ENCODE assay signal across 19 cellular contexts in genomic region chr4:16162891-16163290, GRCh38.
DNase-seq lines count a peak whose midpoint lies in the region; ATAC-seq and TF ChIP-seq lines count a peak whose summit lies in the region.
"Had no signal": no experiment of that assay in that cellular context is flagged by ENCODE, and none has a peak within 500 bp of the region (broad histone marks: within the 10 kb centered on the region; RNA-seq: fewer than 3 reads in every experiment).

No MANE protein-coding gene starts in this region.

- CTCF ChIA-PET in activated CD4-positive, alpha-beta T cell treated with anti-CD3 and anti-CD28 coated beads, Interleukin-2, amount 10 ng/mL, durations not matched to agents 7 days and 5 days (lab: Charles Lee) = interaction anchor here (1.8 to 2.1 kb wide), 2 partner anchors 14 to 43 kb away, joined by 3 to 6 read pairs; no protein-coding TSS in a partner anchor

- H3K9me3 ChIP-seq in cardiac muscle cell (ENCODE audit: low read depth) (no peaks in the 10 kb centered on the region), heart left ventricle (peaks cover 0 to 2% (median 0%) of the 10 kb centered on the region in 12 donors)
- H3K9me3 ChIP-seq: BE2C; BLaER1 treated with 17β-estradiol and CSF1 and Interleukin-3, amounts not matched to agents 10 nM and 100 nM; HAP-1 had no signal

- ATAC-seq in heart left ventricle = no peak

- intact Hi-C loops in activated CD4-positive, alpha-beta T cell treated with anti-CD3 and anti-CD28 coated beads, Interleukin-2, amount 10 ng/mL, durations not matched to agents 24 days and 14 days (cut with micrococcal nuclease) = no loop called here
- intact Hi-C loops in heart left ventricle (cut with DNase I) = loop anchor here in 3 of 10 donors (10.0 kb wide), 3 partner anchors 108 to 138 kb away; no protein-coding TSS in a partner anchor

- H3K27ac Mint-ChIP-seq in activated CD4-positive, alpha-beta T cell treated with anti-CD3 and anti-CD28 coated beads, Interleukin-2, amount 10 ng/mL, durations not matched to agents 24 days and 14 days = no peak overlapping the region
- no peak overlapping the region for H3K27ac Mint-ChIP-seq in activated CD4-positive, alpha-beta T cell treated with anti-CD3 and anti-CD28 coated beads, Interleukin-2, amount 10 ng/mL, durations not matched to agents 7 days and 5 days
- H3K27ac Mint-ChIP-seq: HFFc6 had no signal

- TF ChIP-seq POLR2A in heart left ventricle (IDR thresholded peaks at IDR 0.05) = no peak

- H3K27ac ChIP-seq in cardiac muscle cell (peak overlapping the region; percentile 36), heart left ventricle (no peak overlapping the region)
- H3K27ac ChIP-seq: 22Rv1; BLaER1 treated with 17β-estradiol and CSF1 and Interleukin-3, amounts not matched to agents 10 nM and 100 nM had no signal

- H3K4me3 Mint-ChIP-seq in activated CD4-positive, alpha-beta T cell treated with anti-CD3 and anti-CD28 coated beads, Interleukin-2, amount 10 ng/mL, durations not matched to agents 24 days and 14 days = no peak overlapping the region
- no peak overlapping the region for H3K4me3 Mint-ChIP-seq in activated CD4-positive, alpha-beta T cell treated with anti-CD3 and anti-CD28 coated beads, Interleukin-2, amount 10 ng/mL, durations not matched to agents 7 days and 5 days
- H3K4me3 Mint-ChIP-seq: CD4-positive, alpha-beta memory T cell; HFFc6 had no signal

- H3K4me3 ChIP-seq in cardiac muscle cell (no peak overlapping the region), heart left ventricle (no peak overlapping the region)
- H3K4me3 ChIP-seq: BLaER1 treated with 17β-estradiol and CSF1 and Interleukin-3, amounts not matched to agents 10 nM and 100 nM; HAP-1 had no signal

- peak; percentile 52 for DNase-seq in activated CD4-positive, alpha-beta T cell treated with anti-CD3 and anti-CD28 coated beads, Interleukin-2, amount 10 ng/mL, durations not matched to agents 24 days and 14 days
- DNase-seq in activated CD4-positive, alpha-beta T cell treated with anti-CD3 and anti-CD28 coated beads, Interleukin-2, amount 10 ng/mL, durations not matched to agents 7 days and 5 days = no peak
- no peak for DNase-seq in cardiac muscle cell (ENCODE audit: low read depth in 1 of 2, low spot score in 1 of 2)
- no peak for DNase-seq in heart left ventricle
- DNase-seq in lung microvascular endothelial cell (ENCODE audit: low read depth in 2 of 2) = peak; percentile 10 to 77
- no peak for DNase-seq in GDM1 (lab: John Stamatoyannopoulos, UW)
- DNase-seq: ACHN; AML-193; BE2C; Calu3; CD4-positive, alpha-beta memory T cell; COR-L47; DMS53; DMS79 treated with DMSO at 0.1 percent for 48 hours; GOT3; HFFc6 had no signal

- H3K4me1 Mint-ChIP-seq in activated CD4-positive, alpha-beta T cell treated with anti-CD3 and anti-CD28 coated beads, Interleukin-2, amount 10 ng/mL, durations not matched to agents 24 days and 14 days = peaks cover 2% of the 10 kb centered on the region
- peaks cover 2% of the 10 kb centered on the region for H3K4me1 Mint-ChIP-seq in activated CD4-positive, alpha-beta T cell treated with anti-CD3 and anti-CD28 coated beads, Interleukin-2, amount 10 ng/mL, durations not matched to agents 7 days and 5 days

- H3K27me3 ChIP-seq in cardiac muscle cell (no peaks in the 10 kb centered on the region), heart left ventricle (no peaks in the 10 kb centered on the region)
- H3K27me3 ChIP-seq: BE2C; BLaER1 treated with 17β-estradiol and CSF1 and Interleukin-3, amounts not matched to agents 10 nM and 100 nM had no signal

- H3K4me1 ChIP-seq in cardiac muscle cell (ENCODE audit: low read depth) = peaks cover 36% of the 10 kb centered on the region
- peaks cover 0 to 17% (median 6%) of the 10 kb centered on the region in 12 donors for H3K4me1 ChIP-seq in heart left ventricle
- H3K4me1 ChIP-seq: BLaER1 treated with 17β-estradiol and CSF1 and Interleukin-3, amounts not matched to agents 10 nM and 100 nM had no signal

- peaks cover 37% of the 10 kb centered on the region for H3K36me3 Mint-ChIP-seq in activated CD4-positive, alpha-beta T cell treated with anti-CD3 and anti-CD28 coated beads, Interleukin-2, amount 10 ng/mL, durations not matched to agents 24 days and 14 days (ENCODE audit: low read depth)
- peaks cover 36% of the 10 kb centered on the region for H3K36me3 Mint-ChIP-seq in activated CD4-positive, alpha-beta T cell treated with anti-CD3 and anti-CD28 coated beads, Interleukin-2, amount 10 ng/mL, durations not matched to agents 7 days and 5 days (ENCODE audit: low read depth)

- 89 to 95% (median 90%) methylated on average over 4 of the region's 4 CpGs for WGBS in heart left ventricle, 4 donors

- no peaks in the 10 kb centered on the region for H3K27me3 Mint-ChIP-seq in activated CD4-positive, alpha-beta T cell treated with anti-CD3 and anti-CD28 coated beads, Interleukin-2, amount 10 ng/mL, durations not matched to agents 24 days and 14 days
- no peaks in the 10 kb centered on the region for H3K27me3 Mint-ChIP-seq in activated CD4-positive, alpha-beta T cell treated with anti-CD3 and anti-CD28 coated beads, Interleukin-2, amount 10 ng/mL, durations not matched to agents 7 days and 5 days
- H3K27me3 Mint-ChIP-seq: CD4-positive, alpha-beta memory T cell had no signal

- H3K9me3 Mint-ChIP-seq in activated CD4-positive, alpha-beta T cell treated with anti-CD3 and anti-CD28 coated beads, Interleukin-2, amount 10 ng/mL, durations not matched to agents 24 days and 14 days = no peaks in the 10 kb centered on the region
- H3K9me3 Mint-ChIP-seq in activated CD4-positive, alpha-beta T cell treated with anti-CD3 and anti-CD28 coated beads, Interleukin-2, amount 10 ng/mL, durations not matched to agents 7 days and 5 days = no peaks in the 10 kb centered on the region
- H3K9me3 Mint-ChIP-seq: CD4-positive, alpha-beta memory T cell; HFFc6 had no signal

- TF ChIP-seq CTCF in cardiac muscle cell (IDR thresholded peaks at IDR 0.05; ENCODE audit: low read depth, low read length) (no peak), heart left ventricle (IDR thresholded peaks at IDR 0.05) (no peak)

- H3K36me3 ChIP-seq in cardiac muscle cell (peaks cover 20% of the 10 kb centered on the region), heart left ventricle (peaks cover 0 to 72% (median 63%) of the 10 kb centered on the region in 9 donors)
- H3K36me3 ChIP-seq: HAP-1 had no signal

- POLR2A ChIA-PET in activated CD4-positive, alpha-beta T cell treated with anti-CD3 and anti-CD28 coated beads, Interleukin-2, amount 10 ng/mL, durations not matched to agents 7 days and 5 days (lab: Charles Lee) = no interaction called here

Comparison
In these comparisons a context has a peak if more than half of its experiments do, and no peak if none do; other contexts are left out.
1. DNase-seq: peak in activated CD4-positive, alpha-beta T cell treated with anti-CD3 and anti-CD28 coated beads, Interleukin-2, amount 10 ng/mL, durations not matched to agents 24 days and 14 days (single experiment) and lung microvascular endothelial cell (2 of 2); none in activated CD4-positive, alpha-beta T cell treated with anti-CD3 and anti-CD28 coated beads, Interleukin-2, amount 10 ng/mL, durations not matched to agents 7 days and 5 days (single experiment), cardiac muscle cell (0 of 2), heart left ventricle (0 of 5) and GDM1 (single experiment).